In the genomic region with DNA sequence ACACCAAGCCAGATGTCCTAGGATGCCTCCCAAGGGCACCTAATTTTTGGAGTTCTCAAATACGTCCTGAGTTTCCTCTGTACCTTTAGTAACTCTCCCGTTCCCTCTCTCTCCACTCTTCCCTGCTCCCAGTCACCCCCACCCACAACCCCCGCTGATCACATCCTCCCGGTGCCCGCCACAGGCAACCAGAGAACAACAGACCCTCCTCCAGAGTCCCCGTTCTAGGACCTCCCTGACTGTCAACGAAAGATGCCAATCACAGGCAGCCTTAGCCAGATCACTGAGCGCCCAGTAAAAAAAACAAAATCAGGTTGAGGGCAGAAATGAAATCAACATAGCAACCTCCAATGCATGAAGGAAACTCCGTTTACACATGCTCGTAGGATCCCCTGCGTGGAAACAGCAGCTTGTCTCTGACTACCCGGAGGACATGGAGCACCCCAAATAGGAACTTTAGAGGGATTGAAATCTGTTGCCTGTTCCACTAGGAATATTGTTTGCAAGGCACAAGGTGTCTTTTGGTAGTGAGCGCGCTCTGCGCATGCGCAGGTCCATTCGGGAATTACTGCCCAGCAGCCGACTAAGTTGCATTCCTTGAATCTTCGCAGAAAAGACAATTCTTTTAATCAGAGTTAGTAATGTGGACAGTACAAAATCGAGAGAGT, we compare ENCODE assay signal across 1 cellular context.
A peak's percentile ranks its signal among the peaks of the same experiment; 100 is the strongest.
TF ChIP-seq lines count a peak whose summit lies in the region.

TSS of gene GABRB1 (plus strand) at position 557 of the 668 bp plus-strand sequence.

TF ChIP-seq in HepG2, 621 proteins besides CTCF, POLR2A, EP300 and RAD21 (continued from another document):
- TF ChIP-seq ZNF362 (CRISPR knock-in tag; IDR thresholded peaks at IDR 0.05; ENCODE audit: borderline replicate concordance) (peak; percentile 19; the same call in 1 of the 2 replicates), SRSF4 (IDR thresholded peaks at IDR 0.05; ENCODE audit: low read depth, low read length, poor library complexity, severe bottlenecking) (no peak)
TF ChIP-seq in HepG2: peak in this region for 3.
